In genomic region chr6:16953905-16954304, GRCh38 we compare ENCODE assay signal across 27 cellular contexts.
DNase-seq lines count a peak whose midpoint lies in the region; ATAC-seq, FAIRE-seq and TF ChIP-seq lines count a peak whose summit lies in the region.
"Had no signal": no experiment of that assay in that cellular context is flagged by ENCODE, and none has a peak within 500 bp of the region (broad histone marks: within the 10 kb centered on the region; RNA-seq: fewer than 3 reads in every experiment).

No MANE protein-coding gene starts in this region.

- peaks cover 24% of the 10 kb centered on the region for H3F3A ChIP-seq in GM23248 (ENCODE audit: insufficient read depth)

- no peaks in the 10 kb centered on the region for H3K36me3 ChIP-seq in CD8-positive, alpha-beta T cell (ENCODE audit: insufficient read depth, low read length)
- no peaks in the 10 kb centered on the region for H3K36me3 ChIP-seq in GM23248 (ENCODE audit: low read depth)
- H3K36me3 ChIP-seq in HUES48 (ENCODE audit: control insufficient read depth, insufficient read depth, low read length) = no peaks in the 10 kb centered on the region
- H3K36me3 ChIP-seq: BE2C, BLaER1 had no signal

- no peak overlapping the region for H3K4me3 Mint-ChIP-seq in CD8-positive, alpha-beta T cell
- H3K4me3 Mint-ChIP-seq: CD14-positive monocyte; CD4-positive, alpha-beta memory T cell; CD4-positive, CD25-positive, alpha-beta regulatory T cell had no signal

- H4K20me1 ChIP-seq in GM23248 (ENCODE audit: insufficient read depth) = no peaks in the 10 kb centered on the region; the same call in 1 of the 2 replicates
- H4K20me1 ChIP-seq: BLaER1 had no signal

- no peaks in the 10 kb centered on the region for H3K4me1 ChIP-seq in CD8-positive, alpha-beta T cell (ENCODE audit: insufficient read depth, low read length)
- H3K4me1 ChIP-seq in GM23248 (ENCODE audit: insufficient read depth) = peaks cover 38% of the 10 kb centered on the region
- H3K4me1 ChIP-seq in HUES48 (ENCODE audit: control insufficient read depth, insufficient read depth, low read length) = peaks cover 26% of the 10 kb centered on the region
- H3K4me1 ChIP-seq: BE2C, Caco-2 had no signal

- WGBS in GM23248 (ENCODE audit: low coverage in 1 of 2, low lambda C conversion rate in 2 of 2, missing lambda C conversion rate in 2 of 2), 2 experiments = 87 to 98% methylated on average over 2 of the region's 2 CpGs

- no peak overlapping the region for H3K27ac ChIP-seq in CD8-positive, alpha-beta T cell (ENCODE audit: low read depth, low read length)
- H3K27ac ChIP-seq in GM23248 (no peak overlapping the region), HUES48 (ENCODE audit: low read depth, low read length) (peak overlapping the region; percentile 55)
- H3K27ac ChIP-seq: BLaER1 had no signal

- H3K4me1 Mint-ChIP-seq in CD8-positive, alpha-beta T cell (ENCODE audit: low read depth) = peaks cover 9% of the 10 kb centered on the region
- H3K4me1 Mint-ChIP-seq: CD14-positive monocyte had no signal

- H3K27ac Mint-ChIP-seq in CD8-positive, alpha-beta T cell = peak overlapping the region; percentile 41
- H3K27ac Mint-ChIP-seq: CD14-positive monocyte; CD4-positive, alpha-beta memory T cell; CD4-positive, CD25-positive, alpha-beta regulatory T cell had no signal

- no peak overlapping the region for H3K9ac ChIP-seq in GM23248
- no peak overlapping the region for H3K9ac ChIP-seq in HUES48 (ENCODE audit: low read depth, low read length)
- H3K9ac ChIP-seq: BLaER1 had no signal

- peak overlapping the region; percentile 19; the same call in 1 of the 2 replicates for H2AFZ ChIP-seq in GM23248

- no peak for DNase-seq in CD8-positive, alpha-beta T cell
- DNase-seq in GM23248 = no peak
- no peak for DNase-seq in mucosa of gallbladder (ENCODE audit: low spot score)
- no peak for DNase-seq in D721Med (ENCODE audit: insufficient read length, low spot score)
- DNase-seq: 8988T; ACHN; BE2C; C1 segment of cervical spinal cord; Caco-2; Calu3; CD4-positive, alpha-beta memory T cell; CD4-positive, CD25-positive, alpha-beta regulatory T cell; DMS 273 treated with DMSO at 0.1 percent for 48 hours; DMS153; DMS53; DMS79; DND-41; EL; GDM1 had no signal

- no peak for FAIRE-seq in D721Med (lab: Jason Lieb, UNC)
- FAIRE-seq: A204.1, GM12878, GM12892, GM18507 had no signal

- peaks cover 5% of the 10 kb centered on the region for H3K27me3 Mint-ChIP-seq in CD8-positive, alpha-beta T cell (ENCODE audit: low read depth)

- CTCF ChIA-PET in CD8-positive, alpha-beta T cell (lab: Charles Lee) = no interaction called here

- in situ Hi-C loops in GM23248 (cut with MboI) = loop anchor here (25.0 kb wide), 1 partner anchor 617 kb away; no protein-coding TSS in a partner anchor

- no peaks in the 10 kb centered on the region for H3K27me3 ChIP-seq in CD8-positive, alpha-beta T cell (ENCODE audit: insufficient read depth, low read length)
- no peaks in the 10 kb centered on the region for H3K27me3 ChIP-seq in GM23248 (replicated peaks; ENCODE audit: insufficient read depth)
- H3K27me3 ChIP-seq in HUES48 (ENCODE audit: control insufficient read depth, insufficient read depth, low read length) = no peaks in the 10 kb centered on the region
- H3K27me3 ChIP-seq: BE2C, BLaER1 had no signal

- no peaks in the 10 kb centered on the region; the same call in 1 of the 2 replicates for H3K9me2 ChIP-seq in GM23248 (ENCODE audit: insufficient read depth)

- H3K4me3 ChIP-seq in CD8-positive, alpha-beta T cell (ENCODE audit: low read depth, low read length) = no peak overlapping the region
- no peak overlapping the region for H3K4me3 ChIP-seq in GM23248
- no peak overlapping the region for H3K4me3 ChIP-seq in HUES48 (ENCODE audit: low read depth, low read length)
- H3K4me3 ChIP-seq: BLaER1, GM12878 had no signal

- ATAC-seq in CD8-positive, alpha-beta T cell = no peak
- ATAC-seq in esophagus mucosa = no peak
- ATAC-seq: GM12878 had no signal

- POLR2A ChIA-PET in CD8-positive, alpha-beta T cell (lab: Charles Lee) = no interaction called here

- H3K79me2 ChIP-seq in GM23248 (ENCODE audit: insufficient read depth) = no peaks in the 10 kb centered on the region

- TF ChIP-seq CTCF in CD8-positive, alpha-beta T cell (IDR thresholded peaks at IDR 0.05) = no peak
- TF ChIP-seq CTCF in D721Med (IDR thresholded peaks at IDR 0.05; ENCODE audit: insufficient read depth, missing control alignments) = no peak

- H3K4me2 ChIP-seq in GM23248 (ENCODE audit: unreplicated experiment) = peak overlapping the region; percentile 50
- H3K4me2 ChIP-seq: BLaER1 had no signal

- intact Hi-C loops in CD8-positive, alpha-beta T cell (cut with DNase I, micrococcal nuclease) = no loop called here

- H3K9me3 Mint-ChIP-seq in CD8-positive, alpha-beta T cell = no peaks in the 10 kb centered on the region
- H3K9me3 Mint-ChIP-seq: CD14-positive monocyte had no signal

- no peaks in the 10 kb centered on the region for H3K36me3 Mint-ChIP-seq in CD8-positive, alpha-beta T cell
- H3K36me3 Mint-ChIP-seq: CD14-positive monocyte; CD4-positive, alpha-beta memory T cell; CD4-positive, CD25-positive, alpha-beta regulatory T cell had no signal

- H3K9me3 ChIP-seq in CD8-positive, alpha-beta T cell (ENCODE audit: low read length) = no peaks in the 10 kb centered on the region
- H3K9me3 ChIP-seq in GM23248 (ENCODE audit: low read depth) (no peaks in the 10 kb centered on the region), HUES48 (ENCODE audit: control insufficient read depth, insufficient read depth, low read length) (no peaks in the 10 kb centered on the region)
- H3K9me3 ChIP-seq: BE2C, BLaER1, Caco-2 had no signal
